Comparison of ENCODE assay signal across 20 cellular contexts in the genomic region with DNA sequence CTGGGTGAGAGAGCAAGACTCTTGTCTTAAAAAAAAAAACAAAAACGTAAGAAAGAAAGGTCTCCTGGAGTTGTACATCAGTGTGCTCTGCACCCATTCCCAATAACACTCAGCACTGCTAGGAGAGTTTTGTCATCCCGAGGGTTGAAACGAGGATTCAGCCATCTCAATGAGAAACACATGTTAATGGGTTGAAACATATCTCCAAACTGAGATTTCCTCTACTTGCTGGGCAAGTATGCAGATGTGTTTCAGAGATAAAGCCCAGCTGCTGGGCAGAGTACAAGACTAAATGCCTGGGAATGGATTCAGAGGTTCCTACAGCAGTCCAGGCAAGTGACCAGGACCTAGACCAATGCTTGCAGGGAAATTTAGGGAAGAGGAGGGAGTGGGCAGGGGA. TPM values are rescaled to one million over a fixed set of nuclear protein-coding genes. Genes with fewer than 3 reads are reported as not detected.
DNase-seq lines count a peak whose midpoint lies in the region; ATAC-seq and TF ChIP-seq lines count a peak whose summit lies in the region.
"Had no signal": no experiment of that assay in that cellular context is flagged by ENCODE, and none has a peak within 500 bp of the region (broad histone marks: within the 10 kb centered on the region; RNA-seq: fewer than 3 reads in every experiment).

No MANE protein-coding gene starts in this region.

- no peak overlapping the region for H3K23ac ChIP-seq in trophoblast cell (ENCODE audit: low read length)

- no peak overlapping the region for H2AFZ ChIP-seq in trophoblast cell (ENCODE audit: insufficient read depth, low read length, poor library complexity)
- no peak overlapping the region for H2AFZ ChIP-seq in PC-3 (ENCODE audit: low read length)

- no peak overlapping the region for H2BK120ac ChIP-seq in trophoblast cell (ENCODE audit: insufficient read depth, low read length, poor library complexity)

- peaks cover 12 to 17% of the 10 kb centered on the region in 2 experiments for H3K4me1 ChIP-seq in trophoblast cell (ENCODE audit: control insufficient read depth in 1 of 2, insufficient read depth in 2 of 2, low read length in 2 of 2)
- peaks cover 24% of the 10 kb centered on the region for H3K4me1 ChIP-seq in PC-3 (ENCODE audit: insufficient read depth, low read length)

- no peaks in the 10 kb centered on the region for H3K9me3 Mint-ChIP-seq in activated naive CD4-positive, alpha-beta T cell treated with anti-CD3 and anti-CD28 coated beads, Interleukin-2, amount 10 ng/mL, durations not matched to agents 7 days and 5 days
- H3K9me3 Mint-ChIP-seq in HFFc6 = no peaks in the 10 kb centered on the region
- H3K9me3 Mint-ChIP-seq: central memory CD8-positive, alpha-beta T cell; naive thymus-derived CD8-positive, alpha-beta T cell; stimulated activated effector memory CD8-positive, alpha-beta T cell treated with anti-CD3 and anti-CD28 coated beads, Interleukin-12 subunit alpha, Interleukin-12 subunit beta, amount 100 ng/mL, for 72 hours had no signal

- H3K79me2 ChIP-seq in trophoblast cell (ENCODE audit: control insufficient read depth, insufficient read depth, low read length, poor library complexity) (peaks cover 5% of the 10 kb centered on the region), PC-3 (ENCODE audit: low read length) (peaks cover 22% of the 10 kb centered on the region)

- ATAC-seq in PC-3 = no peak
- ATAC-seq: foreskin keratinocyte; naive thymus-derived CD8-positive, alpha-beta T cell; stimulated activated effector memory CD8-positive, alpha-beta T cell treated with anti-CD3 and anti-CD28 coated beads, Interleukin-12 subunit alpha, Interleukin-12 subunit beta, amount 100 ng/mL, for 72 hours had no signal

- peaks cover 8% of the 10 kb centered on the region; the same call in 1 of the 2 replicates for H4K20me1 ChIP-seq in PC-3 (ENCODE audit: low read length)

- no TSS peak for BruUV-seq in PC-3 (replicated peaks; lab: Mats Ljungman, UMichigan)

- H3K4me2 ChIP-seq in trophoblast cell (ENCODE audit: low read length) (no peak overlapping the region), PC-3 (ENCODE audit: low read length) (no peak overlapping the region)
- H3K4me2 ChIP-seq: KMS-11 had no signal

- H3K9me3 ChIP-seq in trophoblast cell (ENCODE audit: insufficient read depth, low read depth, low read length) (no peaks in the 10 kb centered on the region), PC-3 (ENCODE audit: low read length) (no peaks in the 10 kb centered on the region)
- H3K9me3 ChIP-seq: HAP-1 had no signal

- H4K8ac ChIP-seq in trophoblast cell (ENCODE audit: low read depth, low read length) = no peak overlapping the region

- H3F3A ChIP-seq in PC-3 (ENCODE audit: low read length, unreplicated experiment) = no peaks in the 10 kb centered on the region

- peak overlapping the region; percentile 29 for H3K27ac Mint-ChIP-seq in activated naive CD4-positive, alpha-beta T cell treated with anti-CD3 and anti-CD28 coated beads, Interleukin-2, amount 10 ng/mL, durations not matched to agents 7 days and 5 days
- H3K27ac Mint-ChIP-seq in HFFc6 = peak overlapping the region; percentile 72
- H3K27ac Mint-ChIP-seq: stimulated activated effector memory CD8-positive, alpha-beta T cell treated with anti-CD3 and anti-CD28 coated beads, Interleukin-12 subunit alpha, Interleukin-12 subunit beta, amount 100 ng/mL, for 72 hours had no signal

- no peak overlapping the region for H4K12ac ChIP-seq in trophoblast cell (ENCODE audit: low read depth, low read length)

- H3K36me3 Mint-ChIP-seq in activated naive CD4-positive, alpha-beta T cell treated with anti-CD3 and anti-CD28 coated beads, Interleukin-2, amount 10 ng/mL, durations not matched to agents 7 days and 5 days = peaks cover 11% of the 10 kb centered on the region
- peaks cover 18% of the 10 kb centered on the region for H3K36me3 Mint-ChIP-seq in HFFc6 (ENCODE audit: low read depth)

- no peak overlapping the region for H2BK12ac ChIP-seq in trophoblast cell (ENCODE audit: low read length)

- TF ChIP-seq CTCF in HFFc6 (IDR thresholded peaks at IDR 0.05) (no peak), PC-3 (conservative IDR thresholded peaks at IDR 0.05; ENCODE audit: low read depth, low read length) (no peak)

- no peaks in the 10 kb centered on the region for H3K27me3 Mint-ChIP-seq in activated naive CD4-positive, alpha-beta T cell treated with anti-CD3 and anti-CD28 coated beads, Interleukin-2, amount 10 ng/mL, durations not matched to agents 7 days and 5 days
- peaks cover 2% of the 10 kb centered on the region; the same call in 1 of the 2 replicates for H3K27me3 Mint-ChIP-seq in HFFc6 (ENCODE audit: insufficient read depth)
- H3K27me3 Mint-ChIP-seq: central memory CD8-positive, alpha-beta T cell; naive thymus-derived CD8-positive, alpha-beta T cell had no signal

- POLR2A ChIA-PET in PC-3 (lab: Charles Lee; ENCODE audit: unreplicated experiment) = interaction anchor here (0.6 to 0.8 kb wide), 2 partner anchors 70 to 672 kb away, joined by 3 to 15 read pairs; no protein-coding TSS in a partner anchor

- no peak overlapping the region for H4K91ac ChIP-seq in trophoblast cell (ENCODE audit: low read depth, low read length)

- H3K36me3 ChIP-seq in trophoblast cell (ENCODE audit: control insufficient read depth in 1 of 2, insufficient read depth in 2 of 2, low read length in 2 of 2) (peaks cover 36 to 37% of the 10 kb centered on the region in 2 experiments), PC-3 (ENCODE audit: low read depth, low read length) (peaks cover 15% of the 10 kb centered on the region)

- no peak overlapping the region for H3K4me3 ChIP-seq in trophoblast cell (ENCODE audit: low read depth, low read length)
- H3K4me3 ChIP-seq in PC-3 (ENCODE audit: low read length) = no peak overlapping the region
- H3K4me3 ChIP-seq: HAP-1 had no signal

- no peak for DNase-seq in activated naive CD4-positive, alpha-beta T cell treated with anti-CD3 and anti-CD28 coated beads, Interleukin-2, amount 10 ng/mL, durations not matched to agents 7 days and 5 days
- no peak for DNase-seq in activated naive CD4-positive, alpha-beta T cell treated with anti-CD3 and anti-CD28 coated beads, Interleukin-2, amount 50 U/mL, for 16 hours
- peak; percentile 84 for DNase-seq in HFFc6
- peak; percentile 58 for DNase-seq in epidermal melanocyte (ENCODE audit: insufficient read length, low spot score)
- DNase-seq in trophoblast cell = peak; percentile 80 to 81
- no peak for DNase-seq in COR-L47 (lab: John Stamatoyannopoulos, UW)
- no peak for DNase-seq in PC-3
- DNase-seq in NCI-H2227 (lab: John Stamatoyannopoulos, UW; ENCODE audit: unreplicated experiment) = no peak
- DNase-seq: Calu3; effector memory CD4-positive, alpha-beta T cell; foreskin keratinocyte; mesenchymal stem cell; naive thymus-derived CD8-positive, alpha-beta T cell; NCI-H1105; NCI-H510A treated with DMSO at 0.1 percent for 48 hours; stimulated activated CD4-positive, alpha-beta T cell treated with anti-CD3 and anti-CD28 coated beads, Interleukin-12 subunit alpha, Interleukin-12 subunit beta, amount 100 ng/mL, for 4 hours had no signal

- no peak overlapping the region for H3K18ac ChIP-seq in trophoblast cell (ENCODE audit: low read length)

- CTCF ChIA-PET in activated naive CD4-positive, alpha-beta T cell treated with anti-CD3 and anti-CD28 coated beads, Interleukin-2, amount 10 ng/mL, durations not matched to agents 7 days and 5 days (lab: Charles Lee) = interaction anchor here (1.3 kb wide), 1 partner anchor 10 kb away, joined by 4 read pairs; no protein-coding TSS in a partner anchor
- CTCF ChIA-PET in PC-3 (lab: Charles Lee) = no interaction called here

- H2BK5ac ChIP-seq in trophoblast cell (ENCODE audit: low read depth, low read length, poor library complexity) = no peak overlapping the region

- H3K14ac ChIP-seq in trophoblast cell (ENCODE audit: low read length) = no peak overlapping the region

- H3K9me2 ChIP-seq in PC-3 (replicated peaks; ENCODE audit: low read length) = no peaks in the 10 kb centered on the region

- H2AK5ac ChIP-seq in trophoblast cell (ENCODE audit: low read length) = no peak overlapping the region

- H3K4me3 Mint-ChIP-seq in activated naive CD4-positive, alpha-beta T cell treated with anti-CD3 and anti-CD28 coated beads, Interleukin-2, amount 10 ng/mL, durations not matched to agents 7 days and 5 days = no peak overlapping the region
- H3K4me3 Mint-ChIP-seq in HFFc6 = peak overlapping the region; percentile 38
- H3K4me3 Mint-ChIP-seq: central memory CD8-positive, alpha-beta T cell; stimulated activated effector memory CD8-positive, alpha-beta T cell treated with anti-CD3 and anti-CD28 coated beads, Interleukin-12 subunit alpha, Interleukin-12 subunit beta, amount 100 ng/mL, for 72 hours had no signal

- WGBS in trophoblast cell (ENCODE audit: extremely low coverage, insufficient coverage, insufficient read length) = no CpG with 5 or more reads among the region's 3 CpGs

- peaks cover 50% of the 10 kb centered on the region for H3K4me1 Mint-ChIP-seq in activated naive CD4-positive, alpha-beta T cell treated with anti-CD3 and anti-CD28 coated beads, Interleukin-2, amount 10 ng/mL, durations not matched to agents 7 days and 5 days
- peaks cover 33% of the 10 kb centered on the region for H3K4me1 Mint-ChIP-seq in HFFc6 (ENCODE audit: low read depth)

- H3K27ac ChIP-seq in trophoblast cell (ENCODE audit: low read depth, low read length) = no peak overlapping the region
- H3K27ac ChIP-seq in PC-3 (ENCODE audit: low read length) = no peak overlapping the region
- H3K27ac ChIP-seq: foreskin keratinocyte, KMS-11 had no signal

- H3K9ac ChIP-seq in trophoblast cell (ENCODE audit: low read length) (no peak overlapping the region), PC-3 (ENCODE audit: low read length) (no peak overlapping the region)
- H3K9ac ChIP-seq: KMS-11 had no signal

- intact Hi-C loops in PC-3 (cut with micrococcal nuclease) = loop anchor here (5.0 kb wide), 1 partner anchor 40 kb away; no protein-coding TSS in a partner anchor

- no peaks in the 10 kb centered on the region for H3K27me3 ChIP-seq in trophoblast cell (ENCODE audit: insufficient read depth, low read length)
- no peaks in the 10 kb centered on the region for H3K27me3 ChIP-seq in PC-3 (ENCODE audit: low read length)
- H3K27me3 ChIP-seq: foreskin keratinocyte had no signal

- peaks cover 4% of the 10 kb centered on the region for H3K79me1 ChIP-seq in trophoblast cell (ENCODE audit: low read length)

- H3K4ac ChIP-seq in trophoblast cell (ENCODE audit: low read depth, low read length) = no peak overlapping the region

RNA-seq across cellular contexts. Expression of gene MFN2, which starts 2.6 kb away (rescaled TPM):
- 100 to 1,000 TPM in 4 of 6 experiments, 10 to 100 TPM in 2; 92.8 to 112 (median 101) TPM for total RNA-seq in HFFc6 (2021; fragmentation: NEBNext Ultra II Directional; extraction: Animal tissue kit (Norgen Biotek cat#: 25700))
- 43.1 and 46.4 TPM in 2 replicates for polyA plus RNA-seq in trophoblast cell (2013)
- total RNA-seq in PC-3 (2014; rRNA removed) = 97.8 and 101 TPM in 2 replicates

RNA-seq across cellular contexts. Expression of gene MIIP, which starts 41.7 kb away (rescaled TPM):
- total RNA-seq in HFFc6 (2021; fragmentation: NEBNext Ultra II Directional; extraction: Animal tissue kit (Norgen Biotek cat#: 25700)) = 10 to 100 TPM in 5 of 6 experiments, 1 to 10 TPM in 1; 9.9 to 14.8 (median 12.6) TPM
- 32.1 and 33.6 TPM in 2 replicates for polyA plus RNA-seq in trophoblast cell (2013)
- 53.5 and 74.9 TPM in 2 replicates for total RNA-seq in PC-3 (2014; rRNA removed)

RNA-seq across cellular contexts. Expression of gene PLOD1, which starts 43.1 kb away (rescaled TPM):
- total RNA-seq in HFFc6 (2021; fragmentation: NEBNext Ultra II Directional; extraction: Animal tissue kit (Norgen Biotek cat#: 25700)) = 100 to 1,000 TPM; 294 to 438 (median 315) TPM
- polyA plus RNA-seq in trophoblast cell (2013) = 109 and 118 TPM in 2 replicates
- 179 and 216 TPM in 2 replicates for total RNA-seq in PC-3 (2014; rRNA removed)

RNA-seq across cellular contexts. Expression of gene KIAA2013, which starts 51.4 kb away (rescaled TPM):
- total RNA-seq in HFFc6 (2021; fragmentation: NEBNext Ultra II Directional; extraction: Animal tissue kit (Norgen Biotek cat#: 25700)) = 10 to 100 TPM; 59.0 to 74.3 (median 66.5) TPM
- 29.2 and 29.9 TPM in 2 replicates for polyA plus RNA-seq in trophoblast cell (2013)
- total RNA-seq in PC-3 (2014; rRNA removed) = 78.1 and 89.2 TPM in 2 replicates

Comparison
In these comparisons a context has a peak if more than half of its experiments do, and no peak if none do; other contexts are left out.
1. DNase-seq: peak in HFFc6 (single experiment), epidermal melanocyte (single experiment) and trophoblast cell (2 of 2); none in activated naive CD4-positive, alpha-beta T cell treated with anti-CD3 and anti-CD28 coated beads, Interleukin-2, amount 10 ng/mL, durations not matched to agents 7 days and 5 days (single experiment), activated naive CD4-positive, alpha-beta T cell treated with anti-CD3 and anti-CD28 coated beads, Interleukin-2, amount 50 U/mL, for 16 hours (single experiment), COR-L47 (single experiment), PC-3 (single experiment) and NCI-H2227 (single experiment).